In genomic region chr6:30742316-30743098, GRCh38 we compare ENCODE assay signal across 8 cellular contexts. TPM values are rescaled to one million over a fixed set of nuclear protein-coding genes. Genes with fewer than 3 reads are reported as not detected.
DNase-seq lines count a peak whose midpoint lies in the region; ATAC-seq and TF ChIP-seq lines count a peak whose summit lies in the region.

Gene FLOT1 (minus strand): TSS chr6:30742687. CDS start chr6:30742189, 498 bp downstream.

- peak within 1 kb of the TSS; percentile 92 for H3K27ac Mint-ChIP-seq in T-helper 17 cell

- H3K27me3 Mint-ChIP-seq in T-helper 17 cell = no peaks in the 10 kb centered on the region

- peak within 1 kb of the TSS; percentile 98 for H3K27ac ChIP-seq in left ventricle myocardium inferior (replicated peaks)
- peak within 1 kb of the TSS; percentile 93 for H3K27ac ChIP-seq in psoas muscle

- TF ChIP-seq CTCF in left ventricle myocardium inferior (IDR thresholded peaks at IDR 0.05; ENCODE audit: borderline replicate concordance) = no peak
- TF ChIP-seq CTCF in psoas muscle (IDR thresholded peaks at IDR 0.05) = no peak

- TF ChIP-seq POLR2A in GM10847 (IDR thresholded peaks at IDR 0.05; ENCODE audit: extremely low read depth, insufficient read length) = peak; percentile 33

- ATAC-seq in HG02678 (IDR thresholded peaks at IDR 0.05; ENCODE audit: unreplicated experiment) (peak; percentile 75), T-helper 17 cell (peak; percentile 68), psoas muscle (peak; percentile 90 to 92 (median 90))

- intact Hi-C loops in left ventricle myocardium inferior (cut with micrococcal nuclease) = loop anchor here (10.0 kb wide), 2 partner anchors 82 to 142 kb away; partner anchors contain the start of gene DDR1
- intact Hi-C loops in psoas muscle (cut with DNase I) = loop anchor here (2.0 to 10.0 kb wide), 6 partner anchors 40 to 342 kb away; partner anchors contain the start of genes DDR1 (in 1 of the 2), MRPS18B (in 1 of the 2) and PPP1R10 (in 1 of the 2)

- peaks cover 9% of the 10 kb centered on the region for H3K36me3 Mint-ChIP-seq in T-helper 17 cell (ENCODE audit: low read depth)

- DNase-seq in NCI-H146 treated with DMSO at 0.1 percent for 48 hours (lab: John Stamatoyannopoulos, UW; ENCODE audit: unreplicated experiment) (peak; percentile 78), T-helper 17 cell (peak; percentile 59 to 75 (median 75)), amygdala (lab: John Stamatoyannopoulos, UW) (peak; percentile 42 to 93 (median 84)), left ventricle myocardium inferior (peak; percentile 99), psoas muscle (peak; percentile 99), ureter (ENCODE audit: low spot score) (peak; percentile 99)

- H3K4me3 Mint-ChIP-seq in T-helper 17 cell = peak within 1 kb of the TSS; percentile 95

- H3K4me1 Mint-ChIP-seq in T-helper 17 cell = peaks cover 53% of the 10 kb centered on the region

- peak within 1 kb of the TSS; percentile 93 for H3K4me3 ChIP-seq in left ventricle myocardium inferior
- H3K4me3 ChIP-seq in psoas muscle = peak within 1 kb of the TSS; percentile 92

- H3K27me3 ChIP-seq in left ventricle myocardium inferior (ENCODE audit: low read depth) = no peaks in the 10 kb centered on the region
- H3K27me3 ChIP-seq in psoas muscle (ENCODE audit: insufficient read depth in 3 of 3, low read length in 2 of 3) = no peaks in the 10 kb centered on the region

- H3K4me1 ChIP-seq in left ventricle myocardium inferior (peaks cover 73% of the 10 kb centered on the region), psoas muscle (peaks cover 19% of the 10 kb centered on the region)

- 0 to 1% (median 1%) methylated on average over 54 to 66 of the region's 66 CpGs for WGBS in psoas muscle, 3 donors

- peaks cover 38% of the 10 kb centered on the region for H3K36me3 ChIP-seq in left ventricle myocardium inferior
- peaks cover 0 to 41% of the 10 kb centered on the region in 2 donors for H3K36me3 ChIP-seq in psoas muscle (ENCODE audit: insufficient read depth in 1 of 2, low read depth in 1 of 2)

- H3K9me3 ChIP-seq in T-helper 17 cell (ENCODE audit: control insufficient read depth, low read length, poor library complexity, severe bottlenecking) (no peaks in the 10 kb centered on the region), left ventricle myocardium inferior (replicated peaks) (no peaks in the 10 kb centered on the region), psoas muscle (no peaks in the 10 kb centered on the region)

RNA-seq across cellular contexts. Expression of gene FLOT1, which starts in this region (rescaled TPM):
- total RNA-seq in T-helper 17 cell (10 to 100 TPM; 25.6 to 39.0 TPM), left ventricle myocardium inferior (223 TPM), psoas muscle (100 to 1,000 TPM; 113 to 182 (median 153) TPM), ureter (133 TPM)
- polyA plus RNA-seq in psoas muscle = 100 to 1,000 TPM; 181 to 224 (median 206) TPM

Comparison
In these comparisons a context has a peak if more than half of its experiments do, and no peak if none do; other contexts are left out.
1. Peak in every context shown above with its lines: DNase-seq, ATAC-seq, H3K4me3 ChIP-seq and H3K27ac ChIP-seq.